In the genomic region with DNA sequence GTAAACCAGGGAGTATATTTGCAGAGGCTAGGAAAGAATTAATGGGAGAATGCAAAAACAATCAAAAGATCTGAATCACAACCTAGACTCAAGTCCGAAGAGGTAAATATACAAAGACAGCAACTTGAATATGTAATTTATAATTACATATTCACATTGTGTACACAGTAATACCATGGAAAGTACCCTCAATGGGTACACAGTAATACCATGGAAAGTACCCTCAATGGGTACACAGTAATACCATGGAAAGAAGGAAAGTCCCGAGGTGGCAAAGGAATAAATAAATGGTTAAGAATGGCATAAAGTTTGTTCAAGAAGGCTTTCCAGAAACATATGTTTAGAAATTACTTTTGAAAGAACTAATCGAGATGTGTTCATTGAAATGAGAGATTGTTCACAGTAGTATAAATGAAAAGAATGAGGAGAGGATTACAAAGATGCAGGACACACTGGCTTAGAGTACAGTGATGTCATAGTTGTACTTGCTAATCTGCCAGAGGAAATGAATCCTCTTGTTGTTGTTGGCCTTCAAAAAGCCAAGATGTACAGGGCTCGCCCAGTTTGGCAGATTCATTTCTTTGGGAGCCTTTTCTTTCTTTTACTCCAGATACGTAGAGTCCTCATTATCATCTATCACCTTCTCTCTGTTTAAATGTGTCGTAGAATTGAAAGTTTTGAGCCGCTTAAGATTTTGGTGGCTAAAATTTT, we compare ENCODE assay signal across 13 cellular contexts.
DNase-seq lines count a peak whose midpoint lies in the region; ATAC-seq and TF ChIP-seq lines count a peak whose summit lies in the region.
"Had no signal": no experiment of that assay in that cellular context is flagged by ENCODE, and none has a peak within 500 bp of the region (broad histone marks: within the 10 kb centered on the region; RNA-seq: fewer than 3 reads in every experiment).

No MANE protein-coding gene starts in this region.

- H3K27ac ChIP-seq in neural cell (ENCODE audit: low read length) (no peak overlapping the region), Peyer's patch (no peak overlapping the region)
- H3K27ac ChIP-seq: PC-9, WERI-Rb-1 had no signal

- no peak for TF ChIP-seq RAD21 in neural cell (conservative IDR thresholded peaks at IDR 0.05)

- DNase-seq in AG08395 (ENCODE audit: low spot score) (peak; percentile 78), RPMI7951 (ENCODE audit: low read depth) (peak; percentile 56), fibroblast of mammary gland (ENCODE audit: low read depth) (peak; percentile 96), Peyer's patch (no peak), NCI-H510A treated with DMSO at 0.1 percent for 48 hours (lab: John Stamatoyannopoulos, UW) (no peak), NCI-H524 treated with DMSO at 0.1 percent for 48 hours (lab: John Stamatoyannopoulos, UW) (no peak)
- DNase-seq: activated naive CD8-positive, alpha-beta T cell treated with anti-CD3 and anti-CD28 coated beads, Interleukin-2, amount 10 ng/mL, durations not matched to agents 7 days and 5 days; NCI-H1048; nephron progenitor cell; PC-9; WERI-Rb-1 had no signal

- H3K9me2 ChIP-seq in neural cell (ENCODE audit: insufficient read depth, low read length) = no peaks in the 10 kb centered on the region

- no peaks in the 10 kb centered on the region for H3K79me2 ChIP-seq in neural cell (replicated peaks; ENCODE audit: insufficient read depth, low read length)

- no peak for TF ChIP-seq EP300 in neural cell (conservative IDR thresholded peaks at IDR 0.05; ENCODE audit: poor library complexity, severe bottlenecking)

- ATAC-seq in GM18519 (IDR thresholded peaks at IDR 0.05; ENCODE audit: low FRiP score, unreplicated experiment) = no peak

- no peak for TF ChIP-seq POLR2A in Peyer's patch (IDR thresholded peaks at IDR 0.05)

- no peaks in the 10 kb centered on the region for H3K36me3 ChIP-seq in neural cell (ENCODE audit: insufficient read depth, low read length)
- no peaks in the 10 kb centered on the region for H3K36me3 ChIP-seq in Peyer's patch
- H3K36me3 ChIP-seq: WERI-Rb-1 had no signal

- TF ChIP-seq CTCF in fibroblast of mammary gland (conservative IDR thresholded peaks at IDR 0.05; ENCODE audit: control insufficient read depth, insufficient read depth, low read depth, low read length) = no peak
- TF ChIP-seq CTCF in neural cell (IDR thresholded peaks at IDR 0.05; ENCODE audit: poor library complexity, severe bottlenecking) = no peak
- TF ChIP-seq CTCF in Peyer's patch (IDR thresholded peaks at IDR 0.05) = no peak

- H3K4me3 ChIP-seq in fibroblast of mammary gland (ENCODE audit: control insufficient read depth, low read depth, low read length) (no peak overlapping the region), neural cell (ENCODE audit: low read length) (no peak overlapping the region), Peyer's patch (no peak overlapping the region)
- H3K4me3 ChIP-seq: PC-9 had no signal

- no peaks in the 10 kb centered on the region for H4K20me1 ChIP-seq in neural cell (ENCODE audit: insufficient read depth)

- no peak overlapping the region for H3K9ac ChIP-seq in neural cell (ENCODE audit: low read length)

- peaks cover 3% of the 10 kb centered on the region for H3F3A ChIP-seq in neural cell (ENCODE audit: insufficient read depth, low read length, poor library complexity, severe bottlenecking)

- H3K4me2 ChIP-seq in neural cell (ENCODE audit: low read length) = peak overlapping the region; percentile 8
- H3K4me2 ChIP-seq: PC-9 had no signal

- no peaks in the 10 kb centered on the region for H3K27me3 ChIP-seq in neural cell (ENCODE audit: insufficient read depth, low read depth, low read length)
- H3K27me3 ChIP-seq in Peyer's patch = no peaks in the 10 kb centered on the region

- no peaks in the 10 kb centered on the region for H3K4me1 ChIP-seq in Peyer's patch

- H2AFZ ChIP-seq in neural cell (ENCODE audit: low read depth, low read length) = no peak overlapping the region
- H2AFZ ChIP-seq: PC-9 had no signal

- H3K9me3 ChIP-seq in neural cell (ENCODE audit: low read length) (no peaks in the 10 kb centered on the region), Peyer's patch (no peaks in the 10 kb centered on the region)

TF ChIP-seq in neural cell, 6 proteins besides CTCF, POLR2A, EP300 and RAD21:
- TF ChIP-seq TAF1 (IDR thresholded peaks at IDR 0.05; ENCODE audit: low read depth) (no peak), POLR2AphosphoS5 (IDR thresholded peaks at IDR 0.05) (no peak), MXI1 (conservative IDR thresholded peaks at IDR 0.05; ENCODE audit: poor library complexity, severe bottlenecking) (no peak), SMC3 (conservative IDR thresholded peaks at IDR 0.05; ENCODE audit: poor library complexity) (no peak), EZH2 (IDR thresholded peaks at IDR 0.05; ENCODE audit: borderline replicate concordance, insufficient read depth, low read length, poor library complexity, severe bottlenecking) (no peak)
- TF ChIP-seq, protein P1, sequence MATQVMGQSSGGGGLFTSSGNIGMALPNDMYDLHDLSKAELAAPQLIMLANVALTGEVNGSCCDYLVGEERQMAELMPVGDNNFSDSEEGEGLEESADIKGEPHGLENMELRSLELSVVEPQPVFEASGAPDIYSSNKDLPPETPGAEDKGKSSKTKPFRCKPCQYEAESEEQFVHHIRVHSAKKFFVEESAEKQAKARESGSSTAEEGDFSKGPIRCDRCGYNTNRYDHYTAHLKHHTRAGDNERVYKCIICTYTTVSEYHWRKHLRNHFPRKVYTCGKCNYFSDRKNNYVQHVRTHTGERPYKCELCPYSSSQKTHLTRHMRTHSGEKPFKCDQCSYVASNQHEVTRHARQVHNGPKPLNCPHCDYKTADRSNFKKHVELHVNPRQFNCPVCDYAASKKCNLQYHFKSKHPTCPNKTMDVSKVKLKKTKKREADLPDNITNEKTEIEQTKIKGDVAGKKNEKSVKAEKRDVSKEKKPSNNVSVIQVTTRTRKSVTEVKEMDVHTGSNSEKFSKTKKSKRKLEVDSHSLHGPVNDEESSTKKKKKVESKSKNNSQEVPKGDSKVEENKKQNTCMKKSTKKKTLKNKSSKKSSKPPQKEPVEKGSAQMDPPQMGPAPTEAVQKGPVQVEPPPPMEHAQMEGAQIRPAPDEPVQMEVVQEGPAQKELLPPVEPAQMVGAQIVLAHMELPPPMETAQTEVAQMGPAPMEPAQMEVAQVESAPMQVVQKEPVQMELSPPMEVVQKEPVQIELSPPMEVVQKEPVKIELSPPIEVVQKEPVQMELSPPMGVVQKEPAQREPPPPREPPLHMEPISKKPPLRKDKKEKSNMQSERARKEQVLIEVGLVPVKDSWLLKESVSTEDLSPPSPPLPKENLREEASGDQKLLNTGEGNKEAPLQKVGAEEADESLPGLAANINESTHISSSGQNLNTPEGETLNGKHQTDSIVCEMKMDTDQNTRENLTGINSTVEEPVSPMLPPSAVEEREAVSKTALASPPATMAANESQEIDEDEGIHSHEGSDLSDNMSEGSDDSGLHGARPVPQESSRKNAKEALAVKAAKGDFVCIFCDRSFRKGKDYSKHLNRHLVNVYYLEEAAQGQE (IDR thresholded peaks at IDR 0.05; ENCODE audit: borderline replicate concordance) = no peak

Comparison
In these comparisons a context has a peak if more than half of its experiments do, and no peak if none do; other contexts are left out.
1. DNase-seq: peak in AG08395 (single experiment), RPMI7951 (single experiment) and fibroblast of mammary gland (single experiment); none in Peyer's patch (0 of 3), NCI-H510A treated with DMSO at 0.1 percent for 48 hours (single experiment) and NCI-H524 treated with DMSO at 0.1 percent for 48 hours (single experiment).